In the genomic region with DNA sequence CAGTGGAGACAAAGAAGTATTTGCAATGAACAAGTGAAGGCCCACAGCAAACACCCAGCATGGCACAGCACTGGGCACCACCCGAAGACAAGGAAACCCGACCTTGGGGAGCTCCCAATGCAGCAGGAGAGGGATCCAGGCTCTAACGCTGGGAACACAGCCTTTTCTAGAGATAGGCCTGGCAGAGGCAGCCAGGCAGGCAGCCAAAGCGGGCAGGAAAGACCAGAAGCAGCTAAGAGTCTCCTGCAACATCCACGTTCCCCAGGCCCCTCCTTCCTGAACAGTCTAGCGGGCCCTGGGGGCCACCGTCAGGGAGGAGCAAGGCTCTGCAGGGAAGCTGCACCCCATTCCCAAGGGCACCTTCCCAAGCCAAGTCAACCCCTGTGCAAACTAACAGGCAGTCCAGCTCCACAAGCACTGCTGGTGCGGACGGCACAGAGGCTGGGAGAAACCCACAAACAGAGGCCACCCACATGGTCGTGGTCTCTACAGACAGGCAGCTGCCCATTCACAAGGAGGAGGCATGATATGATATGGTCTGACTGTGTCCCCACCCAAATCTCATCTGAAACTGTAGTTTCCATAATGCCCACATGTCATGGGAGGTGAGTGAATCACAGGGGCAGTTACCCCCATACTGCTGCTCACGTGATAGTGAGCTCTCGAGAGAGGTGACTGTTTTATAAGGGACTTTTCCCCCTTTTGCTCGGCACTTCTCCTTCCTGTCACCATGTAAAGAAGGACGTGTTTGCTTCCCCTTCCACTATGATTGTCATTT, we compare ENCODE assay signal across 11 cellular contexts.
DNase-seq lines count a peak whose midpoint lies in the region; ATAC-seq, FAIRE-seq and TF ChIP-seq lines count a peak whose summit lies in the region.
"Had no signal": no experiment of that assay in that cellular context is flagged by ENCODE, and none has a peak within 500 bp of the region (broad histone marks: within the 10 kb centered on the region; RNA-seq: fewer than 3 reads in every experiment).

No MANE protein-coding gene starts in this region.

- no peaks in the 10 kb centered on the region for H3K27me3 Mint-ChIP-seq in brain
- H3K27me3 Mint-ChIP-seq in activated CD8-positive, alpha-beta memory T cell treated with anti-CD3 and anti-CD28 coated beads, Interleukin-2, amount 10 ng/mL, durations not matched to agents 7 days and 5 days = peaks cover 8% of the 10 kb centered on the region
- H3K27me3 Mint-ChIP-seq: T-cell had no signal

- H3K4me3 Mint-ChIP-seq in brain = peak overlapping the region in 1 of 5 experiments; percentile 41
- no peak overlapping the region for H3K4me3 Mint-ChIP-seq in activated CD8-positive, alpha-beta memory T cell treated with anti-CD3 and anti-CD28 coated beads, Interleukin-2, amount 10 ng/mL, durations not matched to agents 7 days and 5 days
- H3K4me3 Mint-ChIP-seq: T-cell had no signal

- intact Hi-C loops in kidney (cut with DNase I) = no loop called here

- H3K36me3 ChIP-seq in kidney (ENCODE audit: control insufficient read depth in 1 of 2, insufficient read depth in 2 of 2, low read length in 2 of 2) = no peaks in the 10 kb centered on the region

- no peak for FAIRE-seq in kidney (lab: Jason Lieb, UNC)

- peaks cover 0 to 13% of the 10 kb centered on the region in 2 donors for H3K4me1 ChIP-seq in kidney (ENCODE audit: control insufficient read depth in 1 of 2, insufficient read depth in 1 of 2, low read depth in 1 of 2, low read length in 2 of 2)

- peak overlapping the region in 1 of 2 donors; percentile 22 for H3K9ac ChIP-seq in kidney (ENCODE audit: low read length in 2 of 2)
- H3K9ac ChIP-seq: KMS-11 had no signal

- H3K27ac Mint-ChIP-seq in brain = peak overlapping the region; percentile 80 to 95 (median 87)
- H3K27ac Mint-ChIP-seq in activated CD8-positive, alpha-beta memory T cell treated with anti-CD3 and anti-CD28 coated beads, Interleukin-2, amount 10 ng/mL, durations not matched to agents 7 days and 5 days = no peak overlapping the region

- H3K9me3 ChIP-seq in kidney (ENCODE audit: control insufficient read depth in 1 of 2, low read length in 2 of 2) = no peaks in the 10 kb centered on the region
- H3K9me3 ChIP-seq: upper lobe of left lung had no signal

- peaks cover 0 to 3% (median 0%) of the 10 kb centered on the region in 5 experiments for H3K9me3 Mint-ChIP-seq in brain
- no peaks in the 10 kb centered on the region for H3K9me3 Mint-ChIP-seq in activated CD8-positive, alpha-beta memory T cell treated with anti-CD3 and anti-CD28 coated beads, Interleukin-2, amount 10 ng/mL, durations not matched to agents 7 days and 5 days (ENCODE audit: low read depth)
- H3K9me3 Mint-ChIP-seq: T-cell had no signal

- H3K36me3 Mint-ChIP-seq in brain = peaks cover 15% of the 10 kb centered on the region
- H3K36me3 Mint-ChIP-seq in activated CD8-positive, alpha-beta memory T cell treated with anti-CD3 and anti-CD28 coated beads, Interleukin-2, amount 10 ng/mL, durations not matched to agents 7 days and 5 days = peaks cover 7% of the 10 kb centered on the region

- H3K4me1 Mint-ChIP-seq in brain = peaks cover 49% of the 10 kb centered on the region
- H3K4me1 Mint-ChIP-seq in activated CD8-positive, alpha-beta memory T cell treated with anti-CD3 and anti-CD28 coated beads, Interleukin-2, amount 10 ng/mL, durations not matched to agents 7 days and 5 days = peaks cover 32% of the 10 kb centered on the region

- ATAC-seq in HG03039 (IDR thresholded peaks at IDR 0.05; ENCODE audit: unreplicated experiment) = no peak
- no peak for ATAC-seq in activated CD8-positive, alpha-beta memory T cell treated with anti-CD3 and anti-CD28 coated beads, Interleukin-2, amount 10 ng/mL, durations not matched to agents 7 days and 5 days
- ATAC-seq: T-cell had no signal

- CTCF ChIA-PET in activated CD8-positive, alpha-beta memory T cell treated with anti-CD3 and anti-CD28 coated beads, Interleukin-2, amount 10 ng/mL, durations not matched to agents 7 days and 5 days (lab: Charles Lee) = interaction anchor here (1.1 to 1.5 kb wide), 2 partner anchors 12 to 18 kb away, joined by 3 to 4 read pairs; no protein-coding TSS in a partner anchor

- H3K4me3 ChIP-seq in kidney (ENCODE audit: low read length in 2 of 2) = no peak overlapping the region
- H3K4me3 ChIP-seq: upper lobe of left lung had no signal

- no peak for TF ChIP-seq CTCF in brain (conservative IDR thresholded peaks at IDR 0.05)
- no peak for TF ChIP-seq CTCF in kidney (IDR thresholded peaks at IDR 0.05; ENCODE audit: borderline replicate concordance, extremely low read depth, insufficient read depth)

- H3K27ac ChIP-seq in kidney (ENCODE audit: low read depth in 2 of 2, low read length in 2 of 2) = peak overlapping the region; percentile 47 to 49
- H3K27ac ChIP-seq: KMS-11 had no signal

- DNase-seq in NCI-H2029 (lab: John Stamatoyannopoulos, UW) (peak; percentile 70), kidney (no peak), superior temporal gyrus (ENCODE audit: extremely low spot score) (peak; percentile 81), foreskin melanocyte (no peak)
- DNase-seq in activated CD4-positive, alpha-beta T cell treated with anti-CD3 and anti-CD28 coated beads, Interleukin-2, amount 50 U/mL, for 1 hour = no peak
- DNase-seq in activated CD8-positive, alpha-beta memory T cell treated with anti-CD3 and anti-CD28 coated beads, Interleukin-2, amount 10 ng/mL, durations not matched to agents 7 days and 5 days = no peak
- DNase-seq: T-cell had no signal

Comparison
In these comparisons a context has a peak if more than half of its experiments do, and no peak if none do; other contexts are left out.
1. DNase-seq: peak in NCI-H2029 (single experiment) and superior temporal gyrus (single experiment); none in kidney (single experiment), foreskin melanocyte (single experiment), activated CD4-positive, alpha-beta T cell treated with anti-CD3 and anti-CD28 coated beads, Interleukin-2, amount 50 U/mL, for 1 hour (single experiment) and activated CD8-positive, alpha-beta memory T cell treated with anti-CD3 and anti-CD28 coated beads, Interleukin-2, amount 10 ng/mL, durations not matched to agents 7 days and 5 days (single experiment).